ENCODE assay signal across 16 cellular contexts in genomic region chr6:138518054-138518453, GRCh38. TPM values are rescaled to one million over a fixed set of nuclear protein-coding genes. Genes with fewer than 3 reads are reported as not detected.
DNase-seq lines count a peak whose midpoint lies in the region; ATAC-seq and TF ChIP-seq lines count a peak whose summit lies in the region.
"Had no signal": no experiment of that assay in that cellular context is flagged by ENCODE, and none has a peak within 500 bp of the region (broad histone marks: within the 10 kb centered on the region; RNA-seq: fewer than 3 reads in every experiment).

No MANE protein-coding gene starts in this region.

- H3K36me3 ChIP-seq in tibial artery = no peaks in the 10 kb centered on the region
- no peaks in the 10 kb centered on the region for H3K36me3 ChIP-seq in mammary epithelial cell (ENCODE audit: insufficient read depth, low read length)
- H3K36me3 ChIP-seq: brain microvascular endothelial cell, esophagus muscularis mucosa, ovary, upper lobe of right lung had no signal

- H3K79me2 ChIP-seq in mammary epithelial cell (ENCODE audit: insufficient read depth, low read length) = peaks cover 60% of the 10 kb centered on the region

- no peak overlapping the region for H2AFZ ChIP-seq in mammary epithelial cell (ENCODE audit: low read depth, low read length)

- no peaks in the 10 kb centered on the region for H4K20me1 ChIP-seq in mammary epithelial cell (ENCODE audit: insufficient read depth, low read length)

- CTCF ChIA-PET in mammary epithelial cell (lab: Charles Lee; ENCODE audit: low non-redundant PET) = interaction anchor here (0.5 to 0.7 kb wide), 2 partner anchors 95 to 267 kb away, joined by 8 to 9 read pairs; no protein-coding TSS in a partner anchor

- intact Hi-C loops in tibial artery (cut with DNase I; ENCODE audit: low total_unique reads) = loop anchor here (5.0 kb wide), 1 partner anchor 91 kb away; no protein-coding TSS in a partner anchor
- intact Hi-C loops in mammary epithelial cell (cut with micrococcal nuclease) = loop anchor here (5.0 to 10.0 kb wide), 2 partner anchors 249 to 513 kb away; no protein-coding TSS in a partner anchor

- no peak overlapping the region for H3K27ac ChIP-seq in tibial artery
- H3K27ac ChIP-seq in mammary epithelial cell (ENCODE audit: insufficient read depth, low read depth, low read length) = no peak overlapping the region
- H3K27ac ChIP-seq: brain microvascular endothelial cell, esophagus muscularis mucosa, ovary, upper lobe of right lung had no signal

- H3K9ac ChIP-seq in mammary epithelial cell (ENCODE audit: insufficient read depth, low read length) = no peak overlapping the region

- in situ Hi-C loops in mammary epithelial cell (cut with MboI; ENCODE audit: low sequenced_read_pairs in 2 of 2) = loop anchor here (10.0 to 25.0 kb wide), 2 partner anchors 231 to 403 kb away; no protein-coding TSS in a partner anchor

- no peak for DNase-seq in NCI-H1092 (lab: John Stamatoyannopoulos, UW)
- no peak for DNase-seq in NCI-H1930 (lab: John Stamatoyannopoulos, UW)
- no peak for DNase-seq in tibial artery
- DNase-seq in mammary epithelial cell = no peak
- DNase-seq: brain microvascular endothelial cell, NCI-H1048, NCI-H2029 treated with DMSO at 0.1 percent for 48 hours, NCI-H345, T1000, upper lobe of right lung had no signal

- BruUV-seq in mammary epithelial cell (replicated peaks; lab: Mats Ljungman, UMichigan) = no TSS peak

- ATAC-seq in GM18502 (IDR thresholded peaks at IDR 0.05; ENCODE audit: poor library complexity, unreplicated experiment) = peak; percentile 38
- peak; percentile 26 for ATAC-seq in GM21447 (IDR thresholded peaks at IDR 0.05; ENCODE audit: unreplicated experiment)
- peak; percentile 43 for ATAC-seq in HG02981 (IDR thresholded peaks at IDR 0.05; ENCODE audit: unreplicated experiment)
- ATAC-seq in HG03442 (IDR thresholded peaks at IDR 0.05; ENCODE audit: unreplicated experiment) = peak; percentile 10

- TF ChIP-seq CTCF in tibial artery (IDR thresholded peaks at IDR 0.05) (no peak), mammary epithelial cell (conservative IDR thresholded peaks at IDR 0.05 in 1 of 2, IDR thresholded peaks at IDR 0.05 in 1 of 2; ENCODE audit: extremely low read depth in 1 of 2, insufficient read depth in 1 of 2, low read depth in 1 of 2, low read length in 2 of 2) (no peak)

- H3K4me1 ChIP-seq in tibial artery (no peaks in the 10 kb centered on the region), mammary epithelial cell (ENCODE audit: insufficient read depth, low read length) (peaks cover 8% of the 10 kb centered on the region)

- H3K9me3 ChIP-seq in tibial artery (no peaks in the 10 kb centered on the region), mammary epithelial cell (replicated peaks; ENCODE audit: insufficient read depth, low read length) (no peaks in the 10 kb centered on the region)
- H3K9me3 ChIP-seq: ovary, upper lobe of right lung had no signal

- H3K4me2 ChIP-seq in mammary epithelial cell (ENCODE audit: insufficient read depth, low read depth, low read length) = no peak overlapping the region

- H3K27me3 ChIP-seq in tibial artery (no peaks in the 10 kb centered on the region), mammary epithelial cell (ENCODE audit: insufficient read depth, low read length) (no peaks in the 10 kb centered on the region)
- H3K27me3 ChIP-seq: brain microvascular endothelial cell, esophagus muscularis mucosa, ovary, upper lobe of right lung had no signal

- no peak overlapping the region for H3K4me3 ChIP-seq in tibial artery
- no peak overlapping the region for H3K4me3 ChIP-seq in mammary epithelial cell (replicated peaks in 1 of 3; ENCODE audit: insufficient read depth in 1 of 3, low read depth in 2 of 3, low read length in 3 of 3)
- H3K4me3 ChIP-seq: esophagus muscularis mucosa, ovary, upper lobe of right lung had no signal

- dilution Hi-C loops in mammary epithelial cell (cut with HindIII; ENCODE audit: low sequenced_read_pairs) = no loop called here

RNA-seq across cellular contexts. Expression of gene NHSL1, which starts 18.8 kb away (rescaled TPM):
- 10 to 100 TPM; 28.3 to 34.7 TPM for total RNA-seq in mammary epithelial cell
- polyA plus RNA-seq in mammary epithelial cell = 17.8 TPM
- polyA minus RNA-seq in mammary epithelial cell = 114 TPM
